In genomic region chr6:106811088-106811686, GRCh38 we compare ENCODE assay signal across 25 cellular contexts.
"Had no signal": no experiment of that assay in that cellular context is flagged by ENCODE, and none has a peak within 500 bp of the region (broad histone marks: within the 10 kb centered on the region; RNA-seq: fewer than 3 reads in every experiment).

No MANE protein-coding gene starts in this region.

- H3K9ac ChIP-seq: neural progenitor cell, parathyroid adenoma had no signal

- H3K4me3 ChIP-seq: neural progenitor cell, ovary, psoas muscle, right lobe of liver, sigmoid colon, stomach, thoracic aorta, thyroid gland, tibial nerve, upper lobe of right lung, uterus had no signal

- H3K4me1 ChIP-seq: neural progenitor cell, parathyroid adenoma, psoas muscle, right lobe of liver, sigmoid colon, stomach, thyroid gland, tibial nerve, upper lobe of right lung, uterus had no signal

- H3K36me3 ChIP-seq: neural progenitor cell, ovary, right lobe of liver, sigmoid colon, stomach, thoracic aorta, thyroid gland, tibial nerve, upper lobe of right lung, uterus had no signal

- DNase-seq: natural killer cell; occipital lobe; ovary; posterior cingulate gyrus; psoas muscle; right cardiac atrium; right lobe of liver; sigmoid colon; small intestine; stimulated activated CD4-positive, alpha-beta T cell treated with anti-CD3 and anti-CD28 coated beads, Interleukin-15, amount 100 ng/mL, for 24 hours; stimulated activated CD4-positive, alpha-beta T cell treated with anti-CD3 and anti-CD28 coated beads, Interleukin-2, amount 100 ng/mL, for 24 hours; stimulated activated CD4-positive, alpha-beta T cell treated with anti-CD3 and anti-CD28 coated beads, Interleukin-2, amount 100 ng/mL, for 48 hours; stimulated activated CD4-positive, alpha-beta T cell treated with anti-CD3 and anti-CD28 coated beads, Interleukin-4, amount 100 ng/mL, for 24 hours; stimulated activated naive B cell treated with anti-CD40 and anti-IgM and Interleukin-4, amounts not matched to agents 10 μg/mL and 1 μg/mL and 100 μg/mL, for 72 hours; stimulated activated naive CD4-positive, alpha-beta T cell treated with Interleukin-2 at 50 U/mL for 16 hours; stomach; thyroid gland; trophoblast cell; upper lobe of right lung; uterus had no signal

- H3K79me2 ChIP-seq: parathyroid adenoma had no signal

- ATAC-seq: natural killer cell; psoas muscle; right cardiac atrium; right lobe of liver; stimulated activated effector memory CD8-positive, alpha-beta T cell treated with anti-CD3 and anti-CD28 coated beads, Interleukin-12 subunit alpha, Interleukin-12 subunit beta, amount 100 ng/mL, for 72 hours; stimulated activated naive B cell treated with anti-CD40 and anti-IgM and Interleukin-4, amounts not matched to agents 10 μg/mL and 1 μg/mL and 100 μg/mL, for 72 hours; upper lobe of right lung had no signal

- FAIRE-seq: small intestine had no signal

- H3K27me3 ChIP-seq: neural progenitor cell, ovary, right lobe of liver, sigmoid colon, stomach, thyroid gland, tibial nerve, upper lobe of right lung, uterus had no signal

- H3K9me3 ChIP-seq: ovary, thyroid gland, uterus had no signal

- H3K4me2 ChIP-seq: neural progenitor cell had no signal

- H2AFZ ChIP-seq: neural progenitor cell, parathyroid adenoma had no signal

- H3K27ac ChIP-seq: neural progenitor cell, ovary, parathyroid adenoma, psoas muscle, right lobe of liver, sigmoid colon, stomach, thoracic aorta, thyroid gland, tibial nerve, upper lobe of right lung, uterus had no signal
